ENCODE assay signal across 1 cellular context in genomic region chr10:43856299-43856698, GRCh38.
TF ChIP-seq lines count a peak whose summit lies in the region.

No MANE protein-coding gene starts in this region.

TF ChIP-seq in IMR-90, 13 proteins besides CTCF, POLR2A, EP300 and RAD21 (continued from another document):
- TF ChIP-seq RFX5 (IDR thresholded peaks at IDR 0.05; ENCODE audit: low read depth, low read length) (no peak), ELK1 (IDR thresholded peaks at IDR 0.05; ENCODE audit: borderline replicate concordance, low read depth, low read length) (no peak), CHD1 (IDR thresholded peaks at IDR 0.05; ENCODE audit: low read depth, low read length) (no peak)
